In the genomic region with DNA sequence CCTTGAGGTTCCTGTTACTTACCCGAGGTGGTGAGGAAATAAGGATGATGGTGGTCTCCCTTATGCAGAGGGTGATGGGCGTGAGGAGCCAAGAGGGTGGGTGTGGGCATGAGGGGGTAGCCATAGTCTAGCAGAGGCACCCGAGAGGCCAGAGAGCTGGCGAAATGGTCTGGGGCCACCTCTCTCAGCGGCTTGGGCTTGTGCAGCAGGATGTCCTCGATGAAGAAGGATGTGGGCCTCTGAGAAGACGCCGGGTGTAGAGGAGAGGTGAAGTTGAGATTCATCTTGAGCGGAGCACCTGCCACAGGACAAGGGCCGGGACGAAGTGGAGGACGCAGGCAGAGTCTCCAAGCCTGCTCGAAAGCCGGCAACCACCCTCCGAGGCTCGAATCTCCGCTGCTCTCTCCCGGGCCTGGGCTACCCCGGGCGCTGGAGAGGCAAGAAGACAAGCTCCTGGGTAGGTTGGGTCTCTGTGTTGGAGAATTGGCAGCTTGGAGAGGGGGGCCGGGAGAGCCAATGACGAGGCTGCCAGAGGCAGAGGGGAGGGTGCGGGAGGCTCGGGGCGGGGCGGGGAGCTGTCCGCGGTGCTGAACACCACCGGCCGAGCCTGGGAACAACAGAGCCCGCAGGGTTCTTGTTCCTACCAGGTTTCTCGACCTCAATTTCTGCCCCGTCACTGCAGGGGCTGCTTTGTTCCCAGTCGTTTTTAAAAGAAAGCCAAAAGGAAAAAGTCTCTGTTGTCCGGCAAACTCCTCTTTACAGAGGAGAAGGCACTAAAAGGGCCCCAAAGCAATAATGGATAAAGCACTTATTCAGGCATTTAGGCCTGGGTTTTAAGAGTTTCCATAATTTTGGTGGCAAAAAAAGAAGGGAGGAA, we compare ENCODE assay signal across 8 cellular contexts. TPM values are rescaled to one million over a fixed set of nuclear protein-coding genes. Genes with fewer than 3 reads are reported as not detected.
DNase-seq lines count a peak whose midpoint lies in the region; ATAC-seq and TF ChIP-seq lines count a peak whose summit lies in the region.

Gene BSX (minus strand): TSS at position 447 of the 877 bp plus-strand sequence. CDS start 163 bp downstream, at position 284.

- H3K4me3 Mint-ChIP-seq in Calu3 (ENCODE audit: low read depth, unreplicated experiment) (no peak within 1 kb of the TSS), endothelial cell (ENCODE audit: unreplicated experiment) (no peak within 1 kb of the TSS), natural killer cell (peak within 1 kb of the TSS; percentile 49)
- H3K4me3 Mint-ChIP-seq in activated CD4-positive, alpha-beta T cell treated with anti-CD3 and anti-CD28 coated beads, Interleukin-2, amount 10 ng/mL, durations not matched to agents 24 days and 14 days, result no peak within 1 kb of the TSS

- H3K4me1 ChIP-seq in upper lobe of right lung (peaks cover 18% of the 10 kb centered on the region), vagina (peaks cover 26% of the 10 kb centered on the region)

- TF ChIP-seq POLR2A in vagina (IDR thresholded peaks at IDR 0.05), result no peak

- DNase-seq in Calu3 (peak; percentile 41), LNCaP clone FGC (ENCODE audit: low read depth) (peak; percentile 4), endothelial cell (ENCODE audit: low spot score) (peak; percentile 81), natural killer cell (no peak), upper lobe of right lung (peak; percentile 78), vagina (ENCODE audit: extremely low spot score in 2 of 2) (no peak)
- DNase-seq in activated CD4-positive, alpha-beta T cell treated with anti-CD3 and anti-CD28 coated beads, Interleukin-2, amount 10 ng/mL, durations not matched to agents 24 days and 14 days, result peak; percentile 87

- H3K4me1 Mint-ChIP-seq in Calu3 (ENCODE audit: low read depth, unreplicated experiment) (no peaks in the 10 kb centered on the region), endothelial cell (ENCODE audit: unreplicated experiment) (peaks cover 29% of the 10 kb centered on the region), natural killer cell (peaks cover 16 to 24% of the 10 kb centered on the region in 2 donors)
- H3K4me1 Mint-ChIP-seq in activated CD4-positive, alpha-beta T cell treated with anti-CD3 and anti-CD28 coated beads, Interleukin-2, amount 10 ng/mL, durations not matched to agents 24 days and 14 days, result peaks cover 25% of the 10 kb centered on the region

- H3K27me3 ChIP-seq in upper lobe of right lung (peaks cover 100% of the 10 kb centered on the region), vagina (peaks cover 4% of the 10 kb centered on the region)

- H3K27ac ChIP-seq in upper lobe of right lung (no peak within 1 kb of the TSS), vagina (no peak within 1 kb of the TSS)

- TF ChIP-seq CTCF in Calu3 (IDR thresholded peaks at IDR 0.05; ENCODE audit: unreplicated experiment) (no peak), LNCaP clone FGC (IDR thresholded peaks at IDR 0.05; ENCODE audit: control insufficient read depth, extremely low read depth, insufficient read depth) (no peak), endothelial cell (IDR thresholded peaks at IDR 0.05; ENCODE audit: unreplicated experiment) (no peak), natural killer cell (IDR thresholded peaks at IDR 0.05) (no peak), upper lobe of right lung (IDR thresholded peaks at IDR 0.05) (no peak), vagina (IDR thresholded peaks at IDR 0.05) (no peak)

- H3K27ac Mint-ChIP-seq in Calu3 (ENCODE audit: unreplicated experiment) (no peak within 1 kb of the TSS), endothelial cell (ENCODE audit: unreplicated experiment) (no peak within 1 kb of the TSS), natural killer cell (no peak within 1 kb of the TSS)
- H3K27ac Mint-ChIP-seq in activated CD4-positive, alpha-beta T cell treated with anti-CD3 and anti-CD28 coated beads, Interleukin-2, amount 10 ng/mL, durations not matched to agents 24 days and 14 days, result no peak within 1 kb of the TSS

- CTCF ChIA-PET in Calu3 (lab: Charles Lee), result no interaction called here

- intact Hi-C loops in Calu3 (cut with micrococcal nuclease; ENCODE audit: unreplicated experiment), result no loop called here
- intact Hi-C loops in activated CD4-positive, alpha-beta T cell treated with anti-CD3 and anti-CD28 coated beads, Interleukin-2, amount 10 ng/mL, durations not matched to agents 24 days and 14 days (cut with micrococcal nuclease), result loop anchor here (2.0 to 5.0 kb wide), 3 partner anchors 73 to 1886 kb away; partner anchors contain the start of genes JHY and ROBO3
- intact Hi-C loops in natural killer cell (cut with micrococcal nuclease), result no loop called here
- intact Hi-C loops in upper lobe of right lung (cut with DNase I), result no loop called here
- intact Hi-C loops in vagina (cut with DNase I), result no loop called here

- H3K9me3 ChIP-seq in upper lobe of right lung, result no peaks in the 10 kb centered on the region
- no peaks in the 10 kb centered on the region for H3K9me3 ChIP-seq in vagina

- H3K36me3 ChIP-seq in upper lobe of right lung, result no peaks in the 10 kb centered on the region
- H3K36me3 ChIP-seq in vagina, result no peaks in the 10 kb centered on the region

- H3K36me3 Mint-ChIP-seq in Calu3 (ENCODE audit: insufficient read depth, unreplicated experiment) (no peaks in the 10 kb centered on the region), endothelial cell (ENCODE audit: low read depth, unreplicated experiment) (no peaks in the 10 kb centered on the region), natural killer cell (peaks cover 12% of the 10 kb centered on the region)
- peaks cover 8% of the 10 kb centered on the region for H3K36me3 Mint-ChIP-seq in activated CD4-positive, alpha-beta T cell treated with anti-CD3 and anti-CD28 coated beads, Interleukin-2, amount 10 ng/mL, durations not matched to agents 24 days and 14 days (ENCODE audit: low read depth)

- H3K27me3 Mint-ChIP-seq in Calu3 (ENCODE audit: unreplicated experiment), result peaks cover 92% of the 10 kb centered on the region
- peaks cover 87% of the 10 kb centered on the region for H3K27me3 Mint-ChIP-seq in activated CD4-positive, alpha-beta T cell treated with anti-CD3 and anti-CD28 coated beads, Interleukin-2, amount 10 ng/mL, durations not matched to agents 24 days and 14 days
- peaks cover 35% of the 10 kb centered on the region for H3K27me3 Mint-ChIP-seq in endothelial cell (ENCODE audit: unreplicated experiment)
- H3K27me3 Mint-ChIP-seq in natural killer cell (ENCODE audit: low read depth in 2 of 2), result peaks cover 77 to 86% of the 10 kb centered on the region in 2 donors

- no peaks in the 10 kb centered on the region for H3K9me3 Mint-ChIP-seq in Calu3 (ENCODE audit: low read depth, unreplicated experiment)
- H3K9me3 Mint-ChIP-seq in activated CD4-positive, alpha-beta T cell treated with anti-CD3 and anti-CD28 coated beads, Interleukin-2, amount 10 ng/mL, durations not matched to agents 24 days and 14 days, result peaks cover 15% of the 10 kb centered on the region
- H3K9me3 Mint-ChIP-seq in endothelial cell (ENCODE audit: unreplicated experiment), result no peaks in the 10 kb centered on the region
- H3K9me3 Mint-ChIP-seq in natural killer cell, result peaks cover 0 to 2% of the 10 kb centered on the region in 2 donors

- ATAC-seq in natural killer cell (peak in 2 of 3 donors; percentile 71 to 77), upper lobe of right lung (peak; percentile 85), GM21360 (IDR thresholded peaks at IDR 0.05; ENCODE audit: unreplicated experiment) (no peak)

- no TSS peak for BruUV-seq in Calu3 (replicated peaks; lab: Mats Ljungman, UMichigan)

- H3K4me3 ChIP-seq in LNCaP clone FGC (ENCODE audit: low read depth, low read length), result no peak within 1 kb of the TSS
- H3K4me3 ChIP-seq in upper lobe of right lung, result no peak within 1 kb of the TSS
- no peak within 1 kb of the TSS for H3K4me3 ChIP-seq in vagina

RNA-seq across cellular contexts. Expression of gene BSX, which starts in this region (rescaled TPM):
- total RNA-seq in Calu3 (2022) (not detected in 2 replicates), endothelial cell (ENCODE audit: unreplicated experiment) (not detected), natural killer cell (not detected), upper lobe of right lung (not detected), vagina (not detected)
- not detected in 2 replicates for total RNA-seq in activated CD4-positive, alpha-beta T cell treated with anti-CD3 and anti-CD28 coated beads, Interleukin-2, amount 10 ng/mL, durations not matched to agents 24 days and 14 days

Comparison
In these comparisons a context has a peak if more than half of its experiments do, and no peak if none do; other contexts are left out.
1. Peak in DNase-seq in Calu3; RNA of the gene not detected or under 1 TPM.
2. Peak in DNase-seq in activated CD4-positive, alpha-beta T cell treated with anti-CD3 and anti-CD28 coated beads, Interleukin-2, amount 10 ng/mL, durations not matched to agents 24 days and 14 days; RNA of the gene not detected or under 1 TPM.
3. Peak in DNase-seq in endothelial cell; RNA of the gene not detected or under 1 TPM.
4. Peak in ATAC-seq in natural killer cell; RNA of the gene not detected or under 1 TPM.
5. Peak in DNase-seq and ATAC-seq in upper lobe of right lung; RNA of the gene not detected or under 1 TPM.